In the genomic region with DNA sequence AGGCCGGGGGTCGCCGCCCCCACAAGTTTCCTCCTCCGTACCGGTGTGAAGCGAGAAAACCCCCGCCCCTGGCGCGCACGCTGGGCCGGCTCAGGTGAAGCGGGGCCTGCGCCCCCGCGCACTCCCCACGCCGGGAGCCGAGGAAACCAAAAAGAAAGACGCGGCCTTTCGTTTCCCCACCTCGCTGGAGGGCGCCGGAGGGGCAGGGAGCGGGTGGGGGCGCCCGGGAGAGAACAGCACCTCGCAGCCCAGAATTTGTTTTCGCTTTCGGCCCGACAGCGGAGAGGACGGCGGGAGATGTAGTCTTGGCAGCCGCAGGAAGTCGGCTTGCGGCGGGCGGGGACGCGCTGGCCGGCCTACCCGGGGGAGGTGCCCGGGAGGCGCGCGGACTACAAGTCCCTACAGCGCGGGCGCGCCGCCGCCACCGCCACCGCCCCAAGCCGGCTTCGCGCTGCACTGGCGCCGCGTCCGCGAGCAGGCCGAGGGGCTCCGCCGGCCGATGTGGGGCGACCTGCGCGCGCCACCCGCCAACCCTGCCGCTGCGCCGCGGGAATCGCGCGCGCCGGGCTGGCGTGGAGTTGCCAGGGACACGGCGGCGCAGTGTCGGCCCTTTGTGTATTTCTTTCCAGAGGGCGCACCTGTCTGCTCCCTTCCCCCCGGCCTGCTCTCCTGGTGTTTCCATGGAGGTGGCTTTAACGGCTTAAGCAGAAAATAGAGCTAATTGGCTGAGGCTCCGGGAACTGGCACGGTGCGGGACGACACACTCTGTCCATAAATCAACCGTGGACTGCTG, we compare ENCODE assay signal across 8 cellular contexts. TPM values are rescaled to one million over a fixed set of nuclear protein-coding genes. Genes with fewer than 3 reads are reported as not detected.
DNase-seq lines count a peak whose midpoint lies in the region; ATAC-seq and TF ChIP-seq lines count a peak whose summit lies in the region.

A gene with protein sequence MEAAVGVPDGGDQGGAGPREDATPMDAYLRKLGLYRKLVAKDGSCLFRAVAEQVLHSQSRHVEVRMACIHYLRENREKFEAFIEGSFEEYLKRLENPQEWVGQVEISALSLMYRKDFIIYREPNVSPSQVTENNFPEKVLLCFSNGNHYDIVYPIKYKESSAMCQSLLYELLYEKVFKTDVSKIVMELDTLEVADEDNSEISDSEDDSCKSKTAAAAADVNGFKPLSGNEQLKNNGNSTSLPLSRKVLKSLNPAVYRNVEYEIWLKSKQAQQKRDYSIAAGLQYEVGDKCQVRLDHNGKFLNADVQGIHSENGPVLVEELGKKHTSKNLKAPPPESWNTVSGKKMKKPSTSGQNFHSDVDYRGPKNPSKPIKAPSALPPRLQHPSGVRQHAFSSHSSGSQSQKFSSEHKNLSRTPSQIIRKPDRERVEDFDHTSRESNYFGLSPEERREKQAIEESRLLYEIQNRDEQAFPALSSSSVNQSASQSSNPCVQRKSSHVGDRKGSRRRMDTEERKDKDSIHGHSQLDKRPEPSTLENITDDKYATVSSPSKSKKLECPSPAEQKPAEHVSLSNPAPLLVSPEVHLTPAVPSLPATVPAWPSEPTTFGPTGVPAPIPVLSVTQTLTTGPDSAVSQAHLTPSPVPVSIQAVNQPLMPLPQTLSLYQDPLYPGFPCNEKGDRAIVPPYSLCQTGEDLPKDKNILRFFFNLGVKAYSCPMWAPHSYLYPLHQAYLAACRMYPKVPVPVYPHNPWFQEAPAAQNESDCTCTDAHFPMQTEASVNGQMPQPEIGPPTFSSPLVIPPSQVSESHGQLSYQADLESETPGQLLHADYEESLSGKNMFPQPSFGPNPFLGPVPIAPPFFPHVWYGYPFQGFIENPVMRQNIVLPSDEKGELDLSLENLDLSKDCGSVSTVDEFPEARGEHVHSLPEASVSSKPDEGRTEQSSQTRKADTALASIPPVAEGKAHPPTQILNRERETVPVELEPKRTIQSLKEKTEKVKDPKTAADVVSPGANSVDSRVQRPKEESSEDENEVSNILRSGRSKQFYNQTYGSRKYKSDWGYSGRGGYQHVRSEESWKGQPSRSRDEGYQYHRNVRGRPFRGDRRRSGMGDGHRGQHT (minus strand): TSS at position 292 of the 793 bp plus-strand sequence. CDS start 616 bp downstream, outside the sequence.

- peak within 1 kb of the TSS; percentile 96 for H3K4me3 Mint-ChIP-seq in WTC11
- H3K4me3 Mint-ChIP-seq in immature natural killer cell, result peak within 1 kb of the TSS; percentile 93 to 97 (median 96)

- H3K9me3 Mint-ChIP-seq in WTC11 (no peaks in the 10 kb centered on the region), immature natural killer cell (no peaks in the 10 kb centered on the region)

- H3K27ac Mint-ChIP-seq in WTC11, result peak within 1 kb of the TSS; percentile 99
- H3K27ac Mint-ChIP-seq in immature natural killer cell, result peak within 1 kb of the TSS; percentile 94 to 100 (median 99)

- no peak for TF ChIP-seq CTCF in WTC11 (IDR thresholded peaks at IDR 0.05)
- TF ChIP-seq CTCF in cardiac fibroblast (IDR thresholded peaks at IDR 0.05; ENCODE audit: low read depth, low read length), result peak; percentile 13

- DNase-seq in AG08395 (ENCODE audit: low spot score), result peak; percentile 94
- DNase-seq in NCI-H2227 treated with DMSO at 0.1 percent for 48 hours (lab: John Stamatoyannopoulos, UW), result peak; percentile 90
- peak; percentile 94 for DNase-seq in WTC11 (ENCODE audit: low spot score)
- DNase-seq in cardiac fibroblast (ENCODE audit: low read depth in 2 of 2), result peak; percentile 94 to 98
- peak; percentile 97 to 98 (median 97) for DNase-seq in immature natural killer cell
- peak; percentile 83 for DNase-seq in smooth muscle cell of the brain vasculature (ENCODE audit: low read depth, low spot score)

- CTCF ChIA-PET in WTC11 (lab: Charles Lee), result no interaction called here

- ATAC-seq in GM18907 (IDR thresholded peaks at IDR 0.05; ENCODE audit: unreplicated experiment), result peak; percentile 88
- ATAC-seq in HG03159 (IDR thresholded peaks at IDR 0.05; ENCODE audit: unreplicated experiment), result peak; percentile 84
- ATAC-seq in WTC11, result peak; percentile 94

- H3K36me3 Mint-ChIP-seq in WTC11 (no peaks in the 10 kb centered on the region), immature natural killer cell (peaks cover 0 to 3% (median 0%) of the 10 kb centered on the region in 3 donors)

- H3K27me3 Mint-ChIP-seq in WTC11 (ENCODE audit: low read depth), result no peaks in the 10 kb centered on the region; the same call in 1 of the 2 replicates
- peaks cover 0 to 21% (median 14%) of the 10 kb centered on the region in 3 donors for H3K27me3 Mint-ChIP-seq in immature natural killer cell (ENCODE audit: low read depth in 3 of 3)

- POLR2A ChIA-PET in WTC11 (lab: Charles Lee), result interaction anchor here (0.5 kb wide), 1 partner anchor 11 kb away, joined by 8 read pairs; no protein-coding TSS in a partner anchor

- peak within 1 kb of the TSS; percentile 70 to 82 for H3K4me3 ChIP-seq in cardiac fibroblast (replicated peaks in 1 of 2; ENCODE audit: low read depth in 2 of 2, low read length in 2 of 2)

- H3K4me1 Mint-ChIP-seq in WTC11, result peaks cover 20% of the 10 kb centered on the region
- peaks cover 40 to 42% of the 10 kb centered on the region in 2 donors for H3K4me1 Mint-ChIP-seq in immature natural killer cell

TF ChIP-seq in WTC11, 78 proteins besides CTCF, POLR2A, EP300 and RAD21:
- TF ChIP-seq, protein P1, sequence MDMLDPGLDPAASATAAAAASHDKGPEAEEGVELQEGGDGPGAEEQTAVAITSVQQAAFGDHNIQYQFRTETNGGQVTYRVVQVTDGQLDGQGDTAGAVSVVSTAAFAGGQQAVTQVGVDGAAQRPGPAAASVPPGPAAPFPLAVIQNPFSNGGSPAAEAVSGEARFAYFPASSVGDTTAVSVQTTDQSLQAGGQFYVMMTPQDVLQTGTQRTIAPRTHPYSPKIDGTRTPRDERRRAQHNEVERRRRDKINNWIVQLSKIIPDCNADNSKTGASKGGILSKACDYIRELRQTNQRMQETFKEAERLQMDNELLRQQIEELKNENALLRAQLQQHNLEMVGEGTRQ (CRISPR knock-in tag; IDR thresholded peaks at IDR 0.05), result peak; percentile 10; the same call in 1 of the 2 replicates
- TF ChIP-seq SP1 (CRISPR knock-in tag; conservative IDR thresholded peaks at IDR 0.05) (peak; percentile 78), FOXK1 (CRISPR knock-in tag; IDR thresholded peaks at IDR 0.05) (peak; percentile 75; the same call in 1 of the 2 replicates), RELA (CRISPR knock-in tag; IDR thresholded peaks at IDR 0.05; ENCODE audit: borderline replicate concordance) (no peak), CREM (CRISPR knock-in tag; IDR thresholded peaks at IDR 0.05) (no peak), FOXP1 (CRISPR knock-in tag; IDR thresholded peaks at IDR 0.05; ENCODE audit: borderline replicate concordance) (0 out of 2 replicates have a peak, but pooled peaks have one; percentile 35), GABPB1 (CRISPR knock-in tag; IDR thresholded peaks at IDR 0.05) (peak; percentile 26; the same call in 1 of the 2 replicates), KAT7 (CRISPR knock-in tag; IDR thresholded peaks at IDR 0.05; ENCODE audit: borderline replicate concordance) (0 out of 2 replicates have a peak, but pooled peaks have one; percentile 8), ATF1 (CRISPR knock-in tag; IDR thresholded peaks at IDR 0.05) (no peak)
- TF ChIP-seq, protein P2, sequence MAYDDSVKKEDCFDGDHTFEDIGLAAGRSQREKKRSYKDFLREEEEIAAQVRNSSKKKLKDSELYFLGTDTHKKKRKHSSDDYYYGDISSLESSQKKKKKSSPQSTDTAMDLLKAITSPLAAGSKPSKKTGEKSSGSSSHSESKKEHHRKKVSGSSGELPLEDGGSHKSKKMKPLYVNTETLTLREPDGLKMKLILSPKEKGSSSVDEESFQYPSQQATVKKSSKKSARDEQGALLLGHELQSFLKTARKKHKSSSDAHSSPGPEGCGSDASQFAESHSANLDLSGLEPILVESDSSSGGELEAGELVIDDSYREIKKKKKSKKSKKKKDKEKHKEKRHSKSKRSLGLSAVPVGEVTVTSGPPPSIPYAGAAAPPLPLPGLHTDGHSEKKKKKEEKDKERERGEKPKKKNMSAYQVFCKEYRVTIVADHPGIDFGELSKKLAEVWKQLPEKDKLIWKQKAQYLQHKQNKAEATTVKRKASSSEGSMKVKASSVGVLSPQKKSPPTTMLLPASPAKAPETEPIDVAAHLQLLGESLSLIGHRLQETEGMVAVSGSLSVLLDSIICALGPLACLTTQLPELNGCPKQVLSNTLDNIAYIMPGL (CRISPR knock-in tag; IDR thresholded peaks at IDR 0.05), result peak; percentile 76; the same call in 1 of the 2 replicates
- TF ChIP-seq, protein P3, sequence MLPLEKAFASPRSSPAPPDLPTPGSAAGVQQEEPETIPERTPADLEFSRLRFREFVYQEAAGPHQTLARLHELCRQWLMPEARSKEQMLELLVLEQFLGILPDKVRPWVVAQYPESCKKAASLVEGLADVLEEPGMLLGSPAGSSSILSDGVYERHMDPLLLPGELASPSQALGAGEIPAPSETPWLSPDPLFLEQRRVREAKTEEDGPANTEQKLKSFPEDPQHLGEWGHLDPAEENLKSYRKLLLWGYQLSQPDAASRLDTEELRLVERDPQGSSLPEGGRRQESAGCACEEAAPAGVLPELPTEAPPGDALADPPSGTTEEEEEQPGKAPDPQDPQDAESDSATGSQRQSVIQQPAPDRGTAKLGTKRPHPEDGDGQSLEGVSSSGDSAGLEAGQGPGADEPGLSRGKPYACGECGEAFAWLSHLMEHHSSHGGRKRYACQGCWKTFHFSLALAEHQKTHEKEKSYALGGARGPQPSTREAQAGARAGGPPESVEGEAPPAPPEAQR (CRISPR knock-in tag; IDR thresholded peaks at IDR 0.05), result no peak
- TF ChIP-seq, protein P4, sequence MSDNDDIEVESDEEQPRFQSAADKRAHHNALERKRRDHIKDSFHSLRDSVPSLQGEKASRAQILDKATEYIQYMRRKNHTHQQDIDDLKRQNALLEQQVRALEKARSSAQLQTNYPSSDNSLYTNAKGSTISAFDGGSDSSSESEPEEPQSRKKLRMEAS (CRISPR knock-in tag; IDR thresholded peaks at IDR 0.05), result peak; percentile 64; the same call in 1 of the 2 replicates
- TF ChIP-seq, protein P5, sequence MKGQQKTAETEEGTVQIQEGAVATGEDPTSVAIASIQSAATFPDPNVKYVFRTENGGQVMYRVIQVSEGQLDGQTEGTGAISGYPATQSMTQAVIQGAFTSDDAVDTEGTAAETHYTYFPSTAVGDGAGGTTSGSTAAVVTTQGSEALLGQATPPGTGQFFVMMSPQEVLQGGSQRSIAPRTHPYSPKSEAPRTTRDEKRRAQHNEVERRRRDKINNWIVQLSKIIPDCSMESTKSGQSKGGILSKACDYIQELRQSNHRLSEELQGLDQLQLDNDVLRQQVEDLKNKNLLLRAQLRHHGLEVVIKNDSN (CRISPR knock-in tag; IDR thresholded peaks at IDR 0.05), result no peak

RNA-seq across cellular contexts. Expression of the gene that starts here (rescaled TPM):
- total RNA-seq in WTC11 (2021), result 38.7 to 44.6 TPM (median 40.7 TPM) in 3 replicates
- polyA plus RNA-seq in immature natural killer cell, result 10 to 100 TPM in 1 of 3 donors, 1 to 10 TPM in 2; 3.0 to 13.0 (median 8.2) TPM

Comparison
In these comparisons a context has a peak if more than half of its experiments do, and no peak if none do; other contexts are left out.
1. Peak in every context shown above with its lines: DNase-seq, ATAC-seq and H3K4me3 ChIP-seq.